In the genomic region with DNA sequence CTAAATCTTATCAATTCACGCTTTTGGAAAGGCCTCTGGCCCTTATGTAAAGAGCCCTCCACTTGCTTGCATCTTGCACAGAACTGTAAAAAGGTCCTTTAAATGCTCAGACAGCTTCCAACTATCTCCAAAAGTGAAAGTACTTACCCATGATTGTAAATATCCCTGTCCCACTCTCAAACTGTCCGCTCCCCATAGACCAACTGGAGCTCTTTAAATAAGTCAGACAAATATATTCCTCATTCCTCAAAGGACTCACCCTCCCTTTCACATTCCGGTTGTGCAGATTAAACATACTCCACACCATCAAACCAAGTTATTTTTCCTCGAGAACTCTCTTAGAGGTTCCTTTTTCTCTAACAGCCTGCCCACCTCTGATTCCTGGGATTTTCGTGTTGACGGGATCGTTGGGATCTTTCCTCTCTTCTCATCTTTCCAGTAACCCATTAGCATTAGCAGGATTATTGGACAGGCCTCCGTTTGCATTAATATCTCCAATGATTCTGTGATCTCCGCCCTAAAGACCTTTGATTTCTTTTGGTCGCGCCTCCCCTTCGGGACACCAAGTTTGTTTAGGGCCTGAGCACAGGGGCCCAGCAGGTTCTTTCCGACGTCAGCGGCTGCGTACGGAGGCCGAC, we compare ENCODE assay signal across 8 cellular contexts. TPM values are rescaled to one million over a fixed set of nuclear protein-coding genes. Genes with fewer than 3 reads are reported as not detected.
A peak's percentile ranks its signal among the peaks of the same experiment; 100 is the strongest.
DNase-seq lines count a peak whose midpoint lies in the region; ATAC-seq and TF ChIP-seq lines count a peak whose summit lies in the region.

No MANE protein-coding gene starts in this region.

- no peak for TF ChIP-seq CTCF in GM10248 (IDR thresholded peaks at IDR 0.05; ENCODE audit: control extremely low read depth, extremely low read depth, low read depth, missing control alignments)

- CTCF ChIA-PET in GM10248 (lab: Yijun Ruan, JAX): interaction anchor here (0.7 to 1.2 kb wide), 2 partner anchors 23 to 49 kb away, joined by 3 read pairs; no protein-coding TSS in a partner anchor

- DNase-seq in EL: peak; percentile 21
- DNase-seq in NCI-H1930 (lab: John Stamatoyannopoulos, UW): peak; percentile 9 to 30
- peak; percentile 20 for DNase-seq in dedifferentiated amniotic fluid mesenchymal stem cell (ENCODE audit: extremely low spot score)
- peak; percentile 73 to 79 for DNase-seq in lung microvascular endothelial cell (ENCODE audit: low read depth in 2 of 2)
- DNase-seq in aorta: peak in 1 of 2 donors; percentile 75
- DNase-seq in cerebellum (ENCODE audit: low spot score): no peak
- DNase-seq in GM10248 (ENCODE audit: extremely low spot score): no peak

- intact Hi-C loops in aorta (cut with DNase I): no loop called here

- no peaks in the 10 kb centered on the region for H3K27me3 ChIP-seq in aorta (ENCODE audit: control insufficient read depth in 1 of 2, insufficient read depth in 2 of 2, low read length in 1 of 2)

- 1% methylated on average over 18 of the region's 18 CpGs for WGBS in aorta, 2 donors

- H3K36me3 ChIP-seq in aorta (ENCODE audit: control insufficient read depth in 1 of 2, insufficient read depth in 2 of 2, low read length in 1 of 2): no peaks in the 10 kb centered on the region

- peak overlapping the region; percentile 75 to 87 for H3K4me3 ChIP-seq in aorta (ENCODE audit: low read length in 2 of 2)

- POLR2A ChIA-PET in GM10248 (lab: Yijun Ruan, JAX): interaction anchor here (0.6 to 1.2 kb wide), 3 partner anchors 21 to 479 kb away, joined by 3 to 5 read pairs (median 3); partner anchors contain the start of gene HCLS1

- H3K4me1 ChIP-seq in aorta (ENCODE audit: control insufficient read depth in 1 of 2, insufficient read depth in 2 of 2, low read length in 2 of 2): peaks cover 0 to 6% of the 10 kb centered on the region in 2 donors

- peak overlapping the region; percentile 12 to 74 for H3K27ac ChIP-seq in aorta (ENCODE audit: low read depth in 1 of 2, low read length in 2 of 2)

- no peaks in the 10 kb centered on the region for H3K9me3 ChIP-seq in aorta (ENCODE audit: control insufficient read depth, low read length)

- ATAC-seq in GM21786 (IDR thresholded peaks at IDR 0.05; ENCODE audit: unreplicated experiment) (peak; percentile 22), aorta (ENCODE audit: low FRiP score) (peak; percentile 81)

RNA-seq across cellular contexts. Expression of gene GOLGB1, which starts 0.8 kb away (rescaled TPM):
- total RNA-seq in lung microvascular endothelial cell (29.9 and 35.3 TPM in 2 replicates), aorta (10 to 100 TPM; 73.5 to 74.0 TPM), cerebellum (35.0 TPM)
- 10 to 100 TPM; 14.5 to 25.5 TPM for polyA plus RNA-seq in aorta

Comparison
In these comparisons a context has a peak if more than half of its experiments do, and no peak if none do; other contexts are left out.
1. DNase-seq: peak in EL (single experiment), NCI-H1930 (2 of 2), dedifferentiated amniotic fluid mesenchymal stem cell (single experiment) and lung microvascular endothelial cell (2 of 2); none in cerebellum (single experiment) and GM10248 (single experiment).